In the genomic region with DNA sequence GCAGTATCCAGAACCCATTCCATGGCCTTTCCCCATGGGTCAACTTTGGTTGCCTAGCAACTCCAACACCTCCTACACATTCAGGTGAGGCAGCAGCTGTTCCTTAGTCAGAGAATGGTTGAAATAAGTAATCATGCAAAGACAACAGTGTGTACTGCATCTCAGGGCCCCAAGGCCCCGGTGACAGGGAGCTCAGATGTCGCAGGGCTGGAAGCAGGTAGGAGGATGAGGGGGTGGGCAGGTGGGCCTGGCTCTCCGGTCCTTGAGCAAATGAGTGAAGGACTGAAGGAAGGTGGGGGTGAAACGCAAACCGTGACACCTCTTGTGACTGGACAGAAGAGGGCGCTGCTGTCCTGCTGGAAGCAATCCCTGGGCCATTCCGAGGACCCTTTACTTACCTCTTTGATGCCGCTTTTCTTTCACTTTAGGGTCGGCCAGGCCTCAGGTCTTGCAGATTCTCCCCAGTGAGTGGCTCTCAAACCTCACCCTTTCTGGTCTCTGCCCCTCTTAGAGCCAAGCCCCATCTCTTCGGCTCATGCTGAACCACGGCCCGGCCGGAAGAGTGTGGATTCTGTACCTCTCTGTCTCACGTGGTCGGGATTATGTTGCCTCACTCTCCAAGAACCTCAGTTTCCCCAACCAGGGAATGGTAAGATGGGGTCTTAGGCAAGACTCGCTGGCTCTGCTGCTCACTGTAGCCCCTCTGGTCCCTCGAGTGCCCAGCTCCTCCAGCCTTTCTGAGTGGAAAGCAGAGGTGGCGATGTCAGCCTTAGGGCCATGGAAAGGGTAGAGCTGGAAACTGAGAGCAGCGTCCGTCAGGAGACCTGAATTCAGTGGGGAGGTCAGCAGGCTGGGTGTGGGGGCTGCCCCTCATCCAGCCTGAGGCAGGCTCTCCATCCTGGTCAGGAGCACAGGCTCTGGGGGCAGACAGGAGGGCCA, we compare ENCODE assay signal across 9 cellular contexts. TPM values are rescaled to one million over a fixed set of nuclear protein-coding genes. Genes with fewer than 3 reads are reported as not detected.
DNase-seq lines count a peak whose midpoint lies in the region; ATAC-seq, FAIRE-seq and TF ChIP-seq lines count a peak whose summit lies in the region.
"Had no signal": no experiment of that assay in that cellular context is flagged by ENCODE, and none has a peak within 500 bp of the region (broad histone marks: within the 10 kb centered on the region; RNA-seq: fewer than 3 reads in every experiment).

No MANE protein-coding gene starts in this region.

- no peak overlapping the region for H3K4me3 ChIP-seq in HFF-Myc (replicated peaks; ENCODE audit: low read depth, low read length)
- H3K4me3 ChIP-seq in fibroblast of pulmonary artery (replicated peaks; ENCODE audit: low read depth, low read length) = no peak overlapping the region

- H3K4me3 Mint-ChIP-seq in osteocyte (ENCODE audit: unreplicated experiment) = no peak overlapping the region

- no peak for DNase-seq in HFF-Myc (ENCODE audit: extremely low read depth, low read depth)
- DNase-seq in NOMO-1 treated with DMSO at 0.1 percent for 48 hours (lab: John Stamatoyannopoulos, UW; ENCODE audit: unreplicated experiment) = peak; percentile 63
- peak; percentile 41 for DNase-seq in activated T-cell treated with anti-CD3 and anti-CD28 coated beads for 48 hours (ENCODE audit: low read depth)
- peak; percentile 59 for DNase-seq in fibroblast of pulmonary artery (ENCODE audit: low read depth)
- DNase-seq in osteocyte (ENCODE audit: extremely low spot score, unreplicated experiment) = no peak
- peak; percentile 75 for DNase-seq in urothelium cell line (ENCODE audit: low spot score)

- peak; percentile 92 for FAIRE-seq in urothelium cell line (lab: Jason Lieb, UNC)

- ATAC-seq in GM21360 (IDR thresholded peaks at IDR 0.05; ENCODE audit: unreplicated experiment) = no peak

- H3K27ac ChIP-seq in C4-2B = no peak overlapping the region

- no peaks in the 10 kb centered on the region for H3K4me1 Mint-ChIP-seq in osteocyte (ENCODE audit: unreplicated experiment)

- TF ChIP-seq CTCF in C4-2B (conservative IDR thresholded peaks at IDR 0.05) (peak; percentile 88), HFF-Myc (IDR thresholded peaks at IDR 0.05; ENCODE audit: low read depth, low read length, missing control alignments) (peak; percentile 68), fibroblast of pulmonary artery (IDR thresholded peaks at IDR 0.05; ENCODE audit: low read length, missing control alignments) (peak; percentile 71), osteocyte (IDR thresholded peaks at IDR 0.05) (peak; percentile 64)

- H3K27me3 Mint-ChIP-seq in osteocyte (ENCODE audit: unreplicated experiment) = peaks cover 37% of the 10 kb centered on the region

- no peaks in the 10 kb centered on the region for H3K9me3 Mint-ChIP-seq in osteocyte (ENCODE audit: unreplicated experiment)

- H3K36me3 Mint-ChIP-seq in osteocyte (ENCODE audit: unreplicated experiment) = no peaks in the 10 kb centered on the region

- H3K27ac Mint-ChIP-seq in osteocyte (ENCODE audit: unreplicated experiment) = no peak overlapping the region

RNA-seq across cellular contexts. Expression of a gene that starts 5.6 kb away (rescaled TPM):
- not detected in 2 replicates for total RNA-seq in osteocyte
- total RNA-seq: subcutaneous adipose tissue had no signal

Comparison
In these comparisons a context has a peak if more than half of its experiments do, and no peak if none do; other contexts are left out.
1. DNase-seq: peak in NOMO-1 treated with DMSO at 0.1 percent for 48 hours (single experiment), activated T-cell treated with anti-CD3 and anti-CD28 coated beads for 48 hours (single experiment), fibroblast of pulmonary artery (single experiment) and urothelium cell line (single experiment); none in HFF-Myc (single experiment) and osteocyte (single experiment).
2. Peak in every context shown above with its lines, with median percentiles within 50 percentile points of each other: CTCF ChIP-seq.